In the genomic region with DNA sequence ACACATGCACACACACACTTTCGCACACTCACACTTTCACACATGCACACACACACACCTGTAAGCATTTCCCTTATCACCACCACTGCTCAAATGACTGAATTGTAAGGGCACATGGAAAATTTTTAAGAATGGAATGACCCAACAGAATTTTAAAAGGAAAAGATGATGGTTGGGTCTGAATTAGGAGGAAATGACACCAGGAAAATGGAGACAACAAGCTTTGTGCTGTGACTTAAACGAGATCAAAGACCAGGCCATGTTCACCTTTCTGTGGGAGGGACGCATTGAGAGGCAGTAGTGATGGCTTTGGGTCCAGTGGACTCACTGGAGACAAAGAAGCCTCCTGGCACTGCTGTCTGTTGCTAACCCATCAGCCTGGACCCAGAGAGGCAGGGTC, we compare ENCODE assay signal across 24 cellular contexts. TPM values are rescaled to one million over a fixed set of nuclear protein-coding genes. Genes with fewer than 3 reads are reported as not detected.
DNase-seq lines count a peak whose midpoint lies in the region; ATAC-seq and TF ChIP-seq lines count a peak whose summit lies in the region.
"Had no signal": no experiment of that assay in that cellular context is flagged by ENCODE, and none has a peak within 500 bp of the region (broad histone marks: within the 10 kb centered on the region; RNA-seq: fewer than 3 reads in every experiment).

No MANE protein-coding gene starts in this region.

- H3K4me2 ChIP-seq in PC-3 (ENCODE audit: low read length) (no peak overlapping the region), mesendoderm (ENCODE audit: low read length) (no peak overlapping the region)
- H3K4me2 ChIP-seq: BLaER1 had no signal

- no peaks in the 10 kb centered on the region for H4K20me1 ChIP-seq in PC-3 (ENCODE audit: low read length)
- H4K20me1 ChIP-seq: BLaER1 had no signal

- H3K4me1 Mint-ChIP-seq in endodermal cell, result no peaks in the 10 kb centered on the region

- DNase-seq in left ventricle myocardium inferior (no peak), Right ventricle myocardium inferior (ENCODE audit: missing footprints) (no peak), endodermal cell (peak; percentile 13), sciatic nerve (ENCODE audit: low spot score) (peak; percentile 6), PC-3 (no peak), mesendoderm (no peak)
- DNase-seq: CD4-positive, alpha-beta T cell; DMS53; Kasumi-1; NCI-H1092 treated with DMSO at 0.1 percent for 48 hours; NCI-H1436 treated with DMSO at 0.1 percent for 48 hours; NCI-H187 treated with DMSO at 0.1 percent for 48 hours; NCI-H2171 treated with DMSO at 0.1 percent for 48 hours; NCI-H524; NCI-H774 had no signal

- H3K9me3 Mint-ChIP-seq in endodermal cell, result no peaks in the 10 kb centered on the region
- H3K9me3 Mint-ChIP-seq: CD4-positive, alpha-beta T cell had no signal

- H3F3A ChIP-seq in PC-3 (ENCODE audit: low read length, unreplicated experiment), result no peaks in the 10 kb centered on the region

- H3K27ac ChIP-seq in left ventricle myocardium inferior (replicated peaks), result peak overlapping the region; percentile 54
- no peak overlapping the region for H3K27ac ChIP-seq in endodermal cell (ENCODE audit: low read depth, low read length)
- no peak overlapping the region for H3K27ac ChIP-seq in PC-3 (ENCODE audit: low read length)
- no peak overlapping the region for H3K27ac ChIP-seq in mesendoderm (ENCODE audit: low read depth, low read length)
- H3K27ac ChIP-seq: BLaER1 had no signal

- no peak overlapping the region for H3K4me3 Mint-ChIP-seq in endodermal cell
- H3K4me3 Mint-ChIP-seq: CD4-positive, alpha-beta T cell had no signal

- H3K9ac ChIP-seq in endodermal cell (ENCODE audit: extremely low read depth, low read length, poor library complexity, severe bottlenecking) (no peak overlapping the region), PC-3 (ENCODE audit: low read length) (no peak overlapping the region), mesendoderm (ENCODE audit: low read length) (no peak overlapping the region)
- H3K9ac ChIP-seq: BLaER1 had no signal

- H3K27me3 ChIP-seq in left ventricle myocardium inferior (ENCODE audit: low read depth) (no peaks in the 10 kb centered on the region), endodermal cell (ENCODE audit: control insufficient read depth, insufficient read depth, low read length, poor library complexity, severe bottlenecking) (no peaks in the 10 kb centered on the region), PC-3 (ENCODE audit: low read length) (peaks cover 66% of the 10 kb centered on the region), mesendoderm (ENCODE audit: insufficient read depth, low read length, poor library complexity) (no peaks in the 10 kb centered on the region)
- H3K27me3 ChIP-seq: BLaER1 had no signal

- H3K36me3 ChIP-seq in left ventricle myocardium inferior (no peaks in the 10 kb centered on the region), endodermal cell (ENCODE audit: control insufficient read depth, insufficient read depth, low read length) (no peaks in the 10 kb centered on the region), PC-3 (ENCODE audit: low read depth, low read length) (no peaks in the 10 kb centered on the region), mesendoderm (ENCODE audit: control insufficient read depth, insufficient read depth, low read length) (no peaks in the 10 kb centered on the region)
- H3K36me3 ChIP-seq: BLaER1 had no signal

- no peaks in the 10 kb centered on the region for H3K36me3 Mint-ChIP-seq in endodermal cell (ENCODE audit: low read depth)

- CTCF ChIA-PET in PC-3 (lab: Charles Lee), result no interaction called here

- no peak overlapping the region for H3K27ac Mint-ChIP-seq in endodermal cell
- H3K27ac Mint-ChIP-seq: CD4-positive, alpha-beta T cell had no signal

- no peak overlapping the region for H4K8ac ChIP-seq in mesendoderm (ENCODE audit: low read depth, low read length)

- no peak overlapping the region for H3K18ac ChIP-seq in mesendoderm (ENCODE audit: low read length)

- ATAC-seq in Right ventricle myocardium inferior, result no peak
- no peak for ATAC-seq in sciatic nerve
- ATAC-seq in PC-3, result no peak
- ATAC-seq in HG02973 (IDR thresholded peaks at IDR 0.05; ENCODE audit: unreplicated experiment), result no peak

- H3K4me1 ChIP-seq in left ventricle myocardium inferior (peaks cover 43% of the 10 kb centered on the region), endodermal cell (ENCODE audit: control insufficient read depth, insufficient read depth, low read length) (no peaks in the 10 kb centered on the region), PC-3 (ENCODE audit: insufficient read depth, low read length) (no peaks in the 10 kb centered on the region), mesendoderm (ENCODE audit: control insufficient read depth, low read depth, low read length) (no peaks in the 10 kb centered on the region)

- BruUV-seq in PC-3 (replicated peaks; lab: Mats Ljungman, UMichigan), result no TSS peak

- no peak overlapping the region for H2BK15ac ChIP-seq in mesendoderm (replicated peaks; ENCODE audit: low read depth)

- H2BK5ac ChIP-seq in mesendoderm (ENCODE audit: low read length), result no peak overlapping the region

- H2BK120ac ChIP-seq in mesendoderm (ENCODE audit: low read depth, low read length), result no peak overlapping the region

- H3K9me3 ChIP-seq in left ventricle myocardium inferior (replicated peaks) (no peaks in the 10 kb centered on the region), endodermal cell (ENCODE audit: control insufficient read depth, low read length) (no peaks in the 10 kb centered on the region), PC-3 (ENCODE audit: low read length) (no peaks in the 10 kb centered on the region)
- H3K9me3 ChIP-seq: BLaER1 had no signal

- TF ChIP-seq CTCF in left ventricle myocardium inferior (IDR thresholded peaks at IDR 0.05; ENCODE audit: borderline replicate concordance) (no peak), endodermal cell (conservative IDR thresholded peaks at IDR 0.05) (no peak), PC-3 (conservative IDR thresholded peaks at IDR 0.05; ENCODE audit: low read depth, low read length) (no peak)

- intact Hi-C loops in left ventricle myocardium inferior (cut with micrococcal nuclease), result no loop called here
- intact Hi-C loops in Right ventricle myocardium inferior (cut with DNase I), result loop anchor here (5.0 kb wide), 1 partner anchor 55 kb away; no protein-coding TSS in a partner anchor
- intact Hi-C loops in sciatic nerve (cut with DNase I), result no loop called here
- intact Hi-C loops in PC-3 (cut with micrococcal nuclease), result no loop called here

- no peak overlapping the region for H2AFZ ChIP-seq in PC-3 (ENCODE audit: low read length)

- no peaks in the 10 kb centered on the region for H3K79me2 ChIP-seq in PC-3 (ENCODE audit: low read length)
- no peaks in the 10 kb centered on the region for H3K79me2 ChIP-seq in mesendoderm (ENCODE audit: control insufficient read depth, insufficient read depth, low read length)

- H2AK5ac ChIP-seq in mesendoderm (ENCODE audit: low read length), result no peak overlapping the region

- 43 to 59% methylated on average over 2 to 3 of the region's 3 CpGs for WGBS in endodermal cell (ENCODE audit: insufficient coverage in 1 of 2, insufficient read length in 1 of 2), 2 experiments
- WGBS in mesendoderm (ENCODE audit: extremely low coverage, insufficient coverage, low lambda C conversion rate), result no CpG with 5 or more reads among the region's 3 CpGs

- no peaks in the 10 kb centered on the region for H3K79me1 ChIP-seq in mesendoderm (ENCODE audit: low read length)

- H3K4ac ChIP-seq in mesendoderm (ENCODE audit: low read depth, low read length), result no peak overlapping the region

- H3K9me2 ChIP-seq in PC-3 (replicated peaks; ENCODE audit: low read length), result no peaks in the 10 kb centered on the region

- no peaks in the 10 kb centered on the region for H3K27me3 Mint-ChIP-seq in endodermal cell (ENCODE audit: insufficient read depth)
- H3K27me3 Mint-ChIP-seq: CD4-positive, alpha-beta T cell had no signal

- no peak overlapping the region for H3K23ac ChIP-seq in mesendoderm (ENCODE audit: low read length)

- POLR2A ChIA-PET in PC-3 (lab: Charles Lee; ENCODE audit: unreplicated experiment), result no interaction called here

- H3K56ac ChIP-seq in mesendoderm (ENCODE audit: low read length), result no peak overlapping the region

- no peak overlapping the region for H3K4me3 ChIP-seq in left ventricle myocardium inferior
- H3K4me3 ChIP-seq in endodermal cell (ENCODE audit: low read length), result no peak overlapping the region
- no peak overlapping the region for H3K4me3 ChIP-seq in PC-3 (ENCODE audit: low read length)
- no peak overlapping the region for H3K4me3 ChIP-seq in mesendoderm (ENCODE audit: low read length)
- H3K4me3 ChIP-seq: BLaER1 had no signal

- H4K5ac ChIP-seq in mesendoderm (ENCODE audit: low read length), result no peak overlapping the region

RNA-seq across cellular contexts. Expression of gene C10orf71, which starts 16.7 kb away (rescaled TPM):
- total RNA-seq in left ventricle myocardium inferior (136 TPM), Right ventricle myocardium inferior (108 TPM), endodermal cell (under 1 TPM in 1 of 2 donors, not detected in 1; 0.15 TPM), sciatic nerve (0.18 TPM), PC-3 (2014; rRNA removed) (not detected in 2 replicates)
- polyA plus RNA-seq in endodermal cell (2013, experiment 1 of 2), result 0.18 TPM
- 0.08 TPM for polyA plus RNA-seq in endodermal cell (2013, experiment 2 of 2)
- not detected for polyA plus RNA-seq in mesendoderm (2013, experiment 1 of 2)
- polyA plus RNA-seq in mesendoderm (2013, experiment 2 of 2), result 0.01 TPM
- total RNA-seq: CD4-positive, alpha-beta T cell; Daoy; G401; HepG2; HT1080; M059J; SK-MEL-5 had no signal
- polyA plus RNA-seq: AG04450, HepG2 had no signal

Comparison
In these comparisons a context has a peak if more than half of its experiments do, and no peak if none do; other contexts are left out.
1. DNase-seq: peak in endodermal cell (single experiment) and sciatic nerve (single experiment); none in left ventricle myocardium inferior (single experiment), Right ventricle myocardium inferior (single experiment), PC-3 (single experiment) and mesendoderm (single experiment).
2. RNA of gene C10orf71, which starts 16.7 kb away (total RNA-seq): 136 TPM in left ventricle myocardium inferior (single experiment) and 108 TPM in Right ventricle myocardium inferior (single experiment); 0.18 TPM in sciatic nerve (single experiment), 0.15 TPM in endodermal cell and not detected in PC-3; every median in the first group is over 10 times any median in the second.